18 cellular contexts compared by ENCODE assay signal in genomic region chrX:46634577-46634976, GRCh38.
DNase-seq lines count a peak whose midpoint lies in the region; ATAC-seq and TF ChIP-seq lines count a peak whose summit lies in the region.
"Had no signal": no experiment of that assay in that cellular context is flagged by ENCODE, and none has a peak within 500 bp of the region (broad histone marks: within the 10 kb centered on the region; RNA-seq: fewer than 3 reads in every experiment).

No MANE protein-coding gene starts in this region.

- no peaks in the 10 kb centered on the region for H3F3A ChIP-seq in GM23338 (replicated peaks; ENCODE audit: low read depth)

- H3K4me3 ChIP-seq in GM23338, result no peak overlapping the region
- H3K4me3 ChIP-seq in brain microvascular endothelial cell (ENCODE audit: low read depth, low read length), result no peak overlapping the region
- no peak overlapping the region for H3K4me3 ChIP-seq in ovary
- H3K4me3 ChIP-seq: colonic mucosa, sigmoid colon, uterus had no signal

- no peaks in the 10 kb centered on the region for H4K20me1 ChIP-seq in GM23338 (replicated peaks; ENCODE audit: insufficient read depth)

- TF ChIP-seq CTCF in GM23338 (conservative IDR thresholded peaks at IDR 0.05; ENCODE audit: low read depth in 2 of 2), result no peak
- no peak for TF ChIP-seq CTCF in brain microvascular endothelial cell (IDR thresholded peaks at IDR 0.05; ENCODE audit: low read depth, low read length, missing control alignments)
- no peak for TF ChIP-seq CTCF in ovary (IDR thresholded peaks at IDR 0.05)

- 0 out of 2 replicates have a peak overlapping the region, but pooled peaks have one; percentile 19 for H3K27ac ChIP-seq in GM23338 (ENCODE audit: low read depth)
- H3K27ac ChIP-seq in brain microvascular endothelial cell, result no peak overlapping the region
- no peak overlapping the region for H3K27ac ChIP-seq in ovary
- H3K27ac ChIP-seq: colonic mucosa, sigmoid colon, VCaP had no signal

- peak overlapping the region; percentile 61 for H3K27ac Mint-ChIP-seq in stimulated activated naive CD8-positive, alpha-beta T cell treated with anti-CD3 and anti-CD28 coated beads, Interleukin-15, Interleukin-2, amounts not matched to agents 100 ng/mL and 50 ng/mL, for 24 hours
- no peak overlapping the region; the same call in 1 of the 2 replicates for H3K27ac Mint-ChIP-seq in GM23338
- H3K27ac Mint-ChIP-seq in activated T-helper 1 cell treated with anti-CD3 and anti-CD28 coated beads, Interleukin-12 subunit alpha, Interleukin-12 subunit beta, Interleukin-2, Interleukin-4 antibody, amounts not matched to agents 30 ng/mL and 10 ng/mL and 1 ng/mL, durations not matched to agents 14 hours and 24 hours and 36 hours, result peak overlapping the region; percentile 87
- H3K27ac Mint-ChIP-seq: naive thymus-derived CD4-positive, alpha-beta T cell had no signal

- H3K9me2 ChIP-seq in GM23338 (ENCODE audit: insufficient read depth), result no peaks in the 10 kb centered on the region

- no peak overlapping the region for H3K4me3 Mint-ChIP-seq in stimulated activated naive CD8-positive, alpha-beta T cell treated with anti-CD3 and anti-CD28 coated beads, Interleukin-15, Interleukin-2, amounts not matched to agents 100 ng/mL and 50 ng/mL, for 24 hours
- H3K4me3 Mint-ChIP-seq in GM23338, result no peak overlapping the region
- H3K4me3 Mint-ChIP-seq in activated T-helper 1 cell treated with anti-CD3 and anti-CD28 coated beads, Interleukin-12 subunit alpha, Interleukin-12 subunit beta, Interleukin-2, Interleukin-4 antibody, amounts not matched to agents 30 ng/mL and 10 ng/mL and 1 ng/mL, durations not matched to agents 14 hours and 24 hours and 36 hours, result peak overlapping the region; percentile 57

- in situ Hi-C loops in brain microvascular endothelial cell (cut with HindIII; ENCODE audit: low pct_ligation_motif_present, low sequenced_read_pairs), result no loop called here

- H3K27me3 Mint-ChIP-seq in stimulated activated naive CD8-positive, alpha-beta T cell treated with anti-CD3 and anti-CD28 coated beads, Interleukin-15, Interleukin-2, amounts not matched to agents 100 ng/mL and 50 ng/mL, for 24 hours, result peaks cover 4% of the 10 kb centered on the region
- H3K27me3 Mint-ChIP-seq in GM23338 (ENCODE audit: insufficient read depth, low read depth, poor library complexity), result peaks cover 6% of the 10 kb centered on the region
- no peaks in the 10 kb centered on the region for H3K27me3 Mint-ChIP-seq in activated T-helper 1 cell treated with anti-CD3 and anti-CD28 coated beads, Interleukin-12 subunit alpha, Interleukin-12 subunit beta, Interleukin-2, Interleukin-4 antibody, amounts not matched to agents 30 ng/mL and 10 ng/mL and 1 ng/mL, durations not matched to agents 14 hours and 24 hours and 36 hours (ENCODE audit: insufficient read depth)

- no peaks in the 10 kb centered on the region for H3K4me1 ChIP-seq in GM23338 (ENCODE audit: insufficient read depth)
- H3K4me1 ChIP-seq in ovary (ENCODE audit: insufficient read depth), result peaks cover 1% of the 10 kb centered on the region
- H3K4me1 ChIP-seq: colonic mucosa, sigmoid colon, uterus had no signal

- H3K4me1 Mint-ChIP-seq in stimulated activated naive CD8-positive, alpha-beta T cell treated with anti-CD3 and anti-CD28 coated beads, Interleukin-15, Interleukin-2, amounts not matched to agents 100 ng/mL and 50 ng/mL, for 24 hours (ENCODE audit: low read depth), result peaks cover 58% of the 10 kb centered on the region
- no peaks in the 10 kb centered on the region for H3K4me1 Mint-ChIP-seq in GM23338
- H3K4me1 Mint-ChIP-seq in activated T-helper 1 cell treated with anti-CD3 and anti-CD28 coated beads, Interleukin-12 subunit alpha, Interleukin-12 subunit beta, Interleukin-2, Interleukin-4 antibody, amounts not matched to agents 30 ng/mL and 10 ng/mL and 1 ng/mL, durations not matched to agents 14 hours and 24 hours and 36 hours (ENCODE audit: low read depth), result peaks cover 43% of the 10 kb centered on the region

- no peaks in the 10 kb centered on the region for H3K9me3 Mint-ChIP-seq in stimulated activated naive CD8-positive, alpha-beta T cell treated with anti-CD3 and anti-CD28 coated beads, Interleukin-15, Interleukin-2, amounts not matched to agents 100 ng/mL and 50 ng/mL, for 24 hours
- H3K9me3 Mint-ChIP-seq in GM23338, result no peaks in the 10 kb centered on the region
- no peaks in the 10 kb centered on the region for H3K9me3 Mint-ChIP-seq in activated T-helper 1 cell treated with anti-CD3 and anti-CD28 coated beads, Interleukin-12 subunit alpha, Interleukin-12 subunit beta, Interleukin-2, Interleukin-4 antibody, amounts not matched to agents 30 ng/mL and 10 ng/mL and 1 ng/mL, durations not matched to agents 14 hours and 24 hours and 36 hours
- H3K9me3 Mint-ChIP-seq: naive thymus-derived CD4-positive, alpha-beta T cell had no signal

- no peak for DNase-seq in stimulated activated naive CD8-positive, alpha-beta T cell treated with anti-CD3 and anti-CD28 coated beads, Interleukin-15, Interleukin-2, amounts not matched to agents 100 U/mL and 50 U/mL, for 24 hours
- DNase-seq in GM23338 (ENCODE audit: low spot score), result no peak
- no peak for DNase-seq in activated T-helper 1 cell treated with anti-CD3 and anti-CD28 coated beads, Interleukin-12 subunit alpha, Interleukin-12 subunit beta, Interleukin-2, Interleukin-4 antibody, amounts not matched to agents 30 ng/mL and 10 ng/mL and 1 ng/mL, durations not matched to agents 14 hours and 24 hours and 36 hours (ENCODE audit: low spot score)
- no peak for DNase-seq in brain microvascular endothelial cell
- DNase-seq in ovary, result no peak
- DNase-seq: colonic mucosa; DND-41; KBM-7; kidney; naive thymus-derived CD4-positive, alpha-beta T cell; NCI-H2029 treated with DMSO at 0.1 percent for 48 hours; NCI-H510A; sigmoid colon; uterus had no signal

- H2AFZ ChIP-seq in GM23338, result no peak overlapping the region

- intact Hi-C loops in activated T-helper 1 cell treated with anti-CD3 and anti-CD28 coated beads, Interleukin-12 subunit alpha, Interleukin-12 subunit beta, Interleukin-2, Interleukin-4 antibody, amounts not matched to agents 30 ng/mL and 10 ng/mL and 1 ng/mL, durations not matched to agents 14 hours and 24 hours and 36 hours (cut with micrococcal nuclease), result no loop called here
- intact Hi-C loops in ovary (cut with DNase I), result loop anchor here in 1 of 4 donors (10.0 kb wide), 1 partner anchor 60 kb away; the partner anchor contains the start of gene CHST7

- TF ChIP-seq POLR2A in ovary (IDR thresholded peaks at IDR 0.05), result no peak

- TF ChIP-seq EP300 in ovary (IDR thresholded peaks at IDR 0.05), result no peak

- no peak for ATAC-seq in stimulated activated naive CD8-positive, alpha-beta T cell treated with anti-CD3 and anti-CD28 coated beads, Interleukin-15, Interleukin-2, amounts not matched to agents 100 U/mL and 50 U/mL, for 24 hours
- no peak for ATAC-seq in GM23338
- no peak for ATAC-seq in GM21737 (IDR thresholded peaks at IDR 0.05; ENCODE audit: unreplicated experiment)
- no peak for ATAC-seq in HG03565 (IDR thresholded peaks at IDR 0.05; ENCODE audit: unreplicated experiment)
- ATAC-seq: naive thymus-derived CD4-positive, alpha-beta T cell had no signal

- no peaks in the 10 kb centered on the region for H3K27me3 ChIP-seq in GM23338 (ENCODE audit: insufficient read depth)
- H3K27me3 ChIP-seq in brain microvascular endothelial cell (replicated peaks), result no peaks in the 10 kb centered on the region
- H3K27me3 ChIP-seq in ovary, result no peaks in the 10 kb centered on the region
- H3K27me3 ChIP-seq: colonic mucosa, sigmoid colon, uterus had no signal

- H3K36me3 ChIP-seq in GM23338 (ENCODE audit: insufficient read depth), result no peaks in the 10 kb centered on the region
- H3K36me3 ChIP-seq in brain microvascular endothelial cell (replicated peaks), result no peaks in the 10 kb centered on the region
- H3K36me3 ChIP-seq in ovary, result no peaks in the 10 kb centered on the region
- H3K36me3 ChIP-seq: colonic mucosa, sigmoid colon, uterus had no signal

- no peaks in the 10 kb centered on the region for H3K9me3 ChIP-seq in ovary
- H3K9me3 ChIP-seq: colonic mucosa, sigmoid colon, uterus had no signal

- H3K36me3 Mint-ChIP-seq in stimulated activated naive CD8-positive, alpha-beta T cell treated with anti-CD3 and anti-CD28 coated beads, Interleukin-15, Interleukin-2, amounts not matched to agents 100 ng/mL and 50 ng/mL, for 24 hours (ENCODE audit: low read depth), result peaks cover 33% of the 10 kb centered on the region
- H3K36me3 Mint-ChIP-seq in GM23338 (ENCODE audit: low read depth), result peaks cover 17% of the 10 kb centered on the region
- peaks cover 31% of the 10 kb centered on the region for H3K36me3 Mint-ChIP-seq in activated T-helper 1 cell treated with anti-CD3 and anti-CD28 coated beads, Interleukin-12 subunit alpha, Interleukin-12 subunit beta, Interleukin-2, Interleukin-4 antibody, amounts not matched to agents 30 ng/mL and 10 ng/mL and 1 ng/mL, durations not matched to agents 14 hours and 24 hours and 36 hours (ENCODE audit: low read depth)

- no peak overlapping the region for H3K4me2 ChIP-seq in GM23338

- no peaks in the 10 kb centered on the region for H3K79me2 ChIP-seq in GM23338 (replicated peaks; ENCODE audit: insufficient read depth)

- WGBS in ovary, 3 donors, result 38 to 48% (median 43%) methylated on average over 3 of the region's 3 CpGs

TF ChIP-seq in GM23338, 12 proteins besides CTCF, POLR2A, EP300 and RAD21 (continues in another document):
- TF ChIP-seq REST (IDR thresholded peaks at IDR 0.05; ENCODE audit: unreplicated experiment) (no peak), EZH2phosphoT487 (IDR thresholded peaks at IDR 0.05; ENCODE audit: unreplicated experiment) (no peak)
